Comparison of ENCODE assay signal across 28 cellular contexts in genomic region chr3:98528474-98529346, GRCh38. TPM values are rescaled to one million over a fixed set of nuclear protein-coding genes. Genes with fewer than 3 reads are reported as not detected.
DNase-seq lines count a peak whose midpoint lies in the region; ATAC-seq and TF ChIP-seq lines count a peak whose summit lies in the region.
"Had no signal": no experiment of that assay in that cellular context is flagged by ENCODE, and none has a peak within 500 bp of the region (broad histone marks: within the 10 kb centered on the region; RNA-seq: fewer than 3 reads in every experiment).

No MANE protein-coding gene starts in this region.

- no peaks in the 10 kb centered on the region for H3K9me2 ChIP-seq in OCI-LY7 (ENCODE audit: insufficient read depth, low read length)

- BruUV-seq in OCI-LY7 (replicated peaks; lab: Mats Ljungman, UMichigan), result no TSS peak

- no peaks in the 10 kb centered on the region for H3K27me3 ChIP-seq in endodermal cell (ENCODE audit: control insufficient read depth, insufficient read depth, low read length, poor library complexity, severe bottlenecking)
- H3K27me3 ChIP-seq in transverse colon, result no peaks in the 10 kb centered on the region
- H3K27me3 ChIP-seq: Peyer's patch, sigmoid colon had no signal

- peaks cover 47% of the 10 kb centered on the region for H3K4me1 ChIP-seq in OCI-LY7 (ENCODE audit: insufficient read depth, low read length, poor library complexity, severe bottlenecking)
- peaks cover 4% of the 10 kb centered on the region for H3K4me1 ChIP-seq in endodermal cell (ENCODE audit: control insufficient read depth, insufficient read depth, low read length)
- H3K4me1 ChIP-seq in transverse colon, result no peaks in the 10 kb centered on the region
- H3K4me1 ChIP-seq: Peyer's patch, sigmoid colon had no signal

- peak overlapping the region; percentile 22; the same call in 1 of the 2 replicates for H3K4me2 ChIP-seq in OCI-LY7 (ENCODE audit: low read length)

- no peak overlapping the region for H3K4me3 Mint-ChIP-seq in activated naive CD4-positive, alpha-beta T cell treated with anti-CD3 and anti-CD28 coated beads, Interleukin-2, amount 50 U/mL, for 24 hours
- H3K4me3 Mint-ChIP-seq in activated naive CD4-positive, alpha-beta T cell treated with anti-CD3 and anti-CD28 coated beads, Interleukin-2, amount 10 ng/mL, durations not matched to agents 7 days and 5 days, result no peak overlapping the region
- H3K4me3 Mint-ChIP-seq in endodermal cell, result no peak overlapping the region
- H3K4me3 Mint-ChIP-seq: H9 had no signal

- peaks cover 21% of the 10 kb centered on the region for H3K79me2 ChIP-seq in OCI-LY7 (ENCODE audit: insufficient read depth, low read depth, low read length)

- no peaks in the 10 kb centered on the region for H3K4me1 Mint-ChIP-seq in activated naive CD4-positive, alpha-beta T cell treated with anti-CD3 and anti-CD28 coated beads, Interleukin-2, amount 50 U/mL, for 24 hours
- H3K4me1 Mint-ChIP-seq in activated naive CD4-positive, alpha-beta T cell treated with anti-CD3 and anti-CD28 coated beads, Interleukin-2, amount 10 ng/mL, durations not matched to agents 7 days and 5 days, result peaks cover 70% of the 10 kb centered on the region
- H3K4me1 Mint-ChIP-seq in endodermal cell, result peaks cover 31% of the 10 kb centered on the region

- in situ Hi-C loops in transverse colon (cut with MboI; ENCODE audit: low pct_ligation_motif_present in 1 of 4, low pct_unique_long_range_greater_than_20kb in 1 of 4, low sequenced_read_pairs in 3 of 4), result no loop called here

- H3K9ac ChIP-seq in endodermal cell (ENCODE audit: extremely low read depth, low read length, poor library complexity, severe bottlenecking), result no peak overlapping the region

- no peaks in the 10 kb centered on the region for H3K36me3 Mint-ChIP-seq in activated naive CD4-positive, alpha-beta T cell treated with anti-CD3 and anti-CD28 coated beads, Interleukin-2, amount 50 U/mL, for 24 hours
- peaks cover 45% of the 10 kb centered on the region for H3K36me3 Mint-ChIP-seq in activated naive CD4-positive, alpha-beta T cell treated with anti-CD3 and anti-CD28 coated beads, Interleukin-2, amount 10 ng/mL, durations not matched to agents 7 days and 5 days
- no peaks in the 10 kb centered on the region for H3K36me3 Mint-ChIP-seq in endodermal cell (ENCODE audit: low read depth)

- CTCF ChIA-PET in activated naive CD4-positive, alpha-beta T cell treated with anti-CD3 and anti-CD28 coated beads, Interleukin-2, amount 10 ng/mL, durations not matched to agents 7 days and 5 days (lab: Charles Lee), result no interaction called here
- CTCF ChIA-PET in OCI-LY7 (lab: Charles Lee; ENCODE audit: unreplicated experiment), result no interaction called here

- DNase-seq in activated naive CD4-positive, alpha-beta T cell treated with anti-CD3 and anti-CD28 coated beads, Interleukin-2, amount 10 ng/mL, durations not matched to agents 7 days and 5 days, result no peak
- DNase-seq in OCI-LY7 (ENCODE audit: low spot score) (no peak), endodermal cell (peak; percentile 69), transverse colon (no peak), A172 (ENCODE audit: low spot score) (no peak), cerebellar nuclear complex (lab: John Stamatoyannopoulos, UW) (no peak)
- DNase-seq: activated naive CD4-positive, alpha-beta T cell treated with Interleukin-2 at 50 U/mL for 16 hours; aorta; caudate nucleus; H9; Karpas-422; kidney; NCI-H1048; NCI-H1930; Peyer's patch; sigmoid colon had no signal

- no peak for TF ChIP-seq EP300 in transverse colon (IDR thresholded peaks at IDR 0.05; ENCODE audit: low read depth)

- peak overlapping the region; percentile 73; the same call in 1 of the 2 replicates for H2AFZ ChIP-seq in OCI-LY7 (ENCODE audit: low read length)

- H3K36me3 ChIP-seq in OCI-LY7 (ENCODE audit: insufficient read depth, low read length) (no peaks in the 10 kb centered on the region), endodermal cell (ENCODE audit: control insufficient read depth, insufficient read depth, low read length) (no peaks in the 10 kb centered on the region), transverse colon (no peaks in the 10 kb centered on the region)
- H3K36me3 ChIP-seq: Peyer's patch, sigmoid colon, thoracic aorta had no signal

- intact Hi-C loops in OCI-LY7 (cut with micrococcal nuclease; ENCODE audit: unreplicated experiment), result no loop called here
- intact Hi-C loops in transverse colon (cut with DNase I; ENCODE audit: low total_unique reads), result no loop called here

- TF ChIP-seq POLR2A in transverse colon (IDR thresholded peaks at IDR 0.05), result no peak

- no peaks in the 10 kb centered on the region for H3K27me3 Mint-ChIP-seq in activated naive CD4-positive, alpha-beta T cell treated with anti-CD3 and anti-CD28 coated beads, Interleukin-2, amount 50 U/mL, for 24 hours
- H3K27me3 Mint-ChIP-seq in activated naive CD4-positive, alpha-beta T cell treated with anti-CD3 and anti-CD28 coated beads, Interleukin-2, amount 10 ng/mL, durations not matched to agents 7 days and 5 days, result no peaks in the 10 kb centered on the region
- no peaks in the 10 kb centered on the region for H3K27me3 Mint-ChIP-seq in endodermal cell (ENCODE audit: insufficient read depth)

- H3K27ac ChIP-seq in OCI-LY7 (ENCODE audit: low read depth, low read length, poor library complexity, severe bottlenecking) (no peak overlapping the region), endodermal cell (ENCODE audit: low read depth, low read length) (no peak overlapping the region), transverse colon (peak overlapping the region in 3 of 4 donors; percentile 36 to 49 (median 37))
- H3K27ac ChIP-seq: C4-2B, sigmoid colon, thoracic aorta had no signal

- no peaks in the 10 kb centered on the region for H3K9me3 ChIP-seq in OCI-LY7 (ENCODE audit: low read length)
- H3K9me3 ChIP-seq in endodermal cell (ENCODE audit: control insufficient read depth, low read length), result no peaks in the 10 kb centered on the region
- no peaks in the 10 kb centered on the region for H3K9me3 ChIP-seq in transverse colon
- H3K9me3 ChIP-seq: Peyer's patch, sigmoid colon, thoracic aorta had no signal

- POLR2A ChIA-PET in OCI-LY7 (lab: Charles Lee), result interaction anchor here (0.5 to 1.5 kb wide), 5 partner anchors 8 to 35 kb away, joined by 4 to 5 read pairs (median 4); no protein-coding TSS in a partner anchor

- WGBS in endodermal cell (ENCODE audit: insufficient coverage in 1 of 2, insufficient read length in 1 of 2), 2 experiments, result 17 to 65% methylated on average over 1 to 4 of the region's 4 CpGs
- 28 to 29% methylated on average over 2 to 4 of the region's 4 CpGs for WGBS in transverse colon (ENCODE audit: low coverage in 1 of 2), 2 donors

- no peaks in the 10 kb centered on the region for H4K20me1 ChIP-seq in OCI-LY7 (ENCODE audit: insufficient read depth, low read length)

- no peak overlapping the region for H3K4me3 ChIP-seq in OCI-LY7 (ENCODE audit: low read depth, low read length, poor library complexity, severe bottlenecking)
- H3K4me3 ChIP-seq in endodermal cell (ENCODE audit: low read length), result peak overlapping the region; percentile 36
- no peak overlapping the region for H3K4me3 ChIP-seq in transverse colon
- H3K4me3 ChIP-seq: Peyer's patch, sigmoid colon, thoracic aorta had no signal

- peak overlapping the region; percentile 17 for H3K27ac Mint-ChIP-seq in activated naive CD4-positive, alpha-beta T cell treated with anti-CD3 and anti-CD28 coated beads, Interleukin-2, amount 50 U/mL, for 24 hours
- H3K27ac Mint-ChIP-seq in activated naive CD4-positive, alpha-beta T cell treated with anti-CD3 and anti-CD28 coated beads, Interleukin-2, amount 10 ng/mL, durations not matched to agents 7 days and 5 days, result no peak overlapping the region
- H3K27ac Mint-ChIP-seq in endodermal cell, result no peak overlapping the region
- H3K27ac Mint-ChIP-seq: H9 had no signal

- ATAC-seq in GM21723 (IDR thresholded peaks at IDR 0.05; ENCODE audit: unreplicated experiment), result no peak
- ATAC-seq: activated CD4-positive, CD25-positive, alpha-beta regulatory T cell treated with anti-CD3 and anti-CD28 coated beads, Interleukin-2, amount 50 U/mL, for 24 hours; stimulated activated effector memory CD8-positive, alpha-beta T cell treated with anti-CD3 and anti-CD28 coated beads, Interleukin-12 subunit alpha, Interleukin-12 subunit beta, amount 100 ng/mL, for 72 hours had no signal

- TF ChIP-seq CTCF in OCI-LY7 (conservative IDR thresholded peaks at IDR 0.05; ENCODE audit: low read length), result no peak
- TF ChIP-seq CTCF in endodermal cell (conservative IDR thresholded peaks at IDR 0.05), result no peak
- no peak for TF ChIP-seq CTCF in transverse colon (IDR thresholded peaks at IDR 0.05)

- no peaks in the 10 kb centered on the region for H3K9me3 Mint-ChIP-seq in activated naive CD4-positive, alpha-beta T cell treated with anti-CD3 and anti-CD28 coated beads, Interleukin-2, amount 50 U/mL, for 24 hours
- H3K9me3 Mint-ChIP-seq in activated naive CD4-positive, alpha-beta T cell treated with anti-CD3 and anti-CD28 coated beads, Interleukin-2, amount 10 ng/mL, durations not matched to agents 7 days and 5 days, result peaks cover 11% of the 10 kb centered on the region
- H3K9me3 Mint-ChIP-seq in endodermal cell, result no peaks in the 10 kb centered on the region
- H3K9me3 Mint-ChIP-seq: H9; stimulated activated effector memory CD8-positive, alpha-beta T cell treated with anti-CD3 and anti-CD28 coated beads, Interleukin-12 subunit alpha, Interleukin-12 subunit beta, amount 100 ng/mL, for 72 hours had no signal

RNA-seq across cellular contexts. Expression of gene GPR15, which starts 3.1 kb away (rescaled TPM):
- total RNA-seq in OCI-LY7 (2014; rRNA removed; shearing (Covaris generic)), result 18.8 and 32.0 TPM in 2 replicates
- 29.8 and 42.6 TPM in 2 replicates for total RNA-seq in OCI-LY7 (2022)
- not detected for total RNA-seq in endodermal cell
- not detected for polyA plus RNA-seq in endodermal cell (2013, experiment 1 of 2)
- polyA plus RNA-seq in endodermal cell (2013, experiment 2 of 2), result not detected
- total RNA-seq in transverse colon, result 10 to 100 TPM in 1 of 4 donors, 1 to 10 TPM in 2, under 1 TPM in 1; 0.60 to 11.7 (median 5.5) TPM
- total RNA-seq in A172 (2014; rRNA removed; shearing (Covaris generic)), result not detected in 2 replicates
- total RNA-seq: aorta, frontal cortex, H9, HT-29, kidney, osteocyte, SK-MEL-5, thoracic aorta had no signal
- polyA plus RNA-seq: AG04450, aorta had no signal

RNA-seq across cellular contexts. Expression of gene CLDND1, which starts 6.0 kb away (rescaled TPM):
- 70.7 and 78.0 TPM in 2 replicates for total RNA-seq in OCI-LY7 (2014; rRNA removed; shearing (Covaris generic))
- total RNA-seq in OCI-LY7 (2022), result 80.4 and 87.8 TPM in 2 replicates
- total RNA-seq in endodermal cell, result 100 to 1,000 TPM in 1 of 2 donors, 10 to 100 TPM in 1; 97.7 to 106 TPM
- polyA plus RNA-seq in endodermal cell (2013, experiment 1 of 2), result 117 TPM
- polyA plus RNA-seq in endodermal cell (2013, experiment 2 of 2), result 105 TPM
- total RNA-seq in transverse colon, result 100 to 1,000 TPM; 105 to 202 (median 162) TPM
- 140 and 166 TPM in 2 replicates for total RNA-seq in A172 (2014; rRNA removed; shearing (Covaris generic))

RNA-seq across cellular contexts. Expression of gene OR5K2, which starts 31.2 kb away (rescaled TPM):
- total RNA-seq in OCI-LY7 (2014; rRNA removed; shearing (Covaris generic)), result not detected in 2 replicates
- total RNA-seq in OCI-LY7 (2022) (not detected in 2 replicates), endodermal cell (not detected), transverse colon (not detected)
- not detected for polyA plus RNA-seq in endodermal cell (2013, experiment 1 of 2)
- polyA plus RNA-seq in endodermal cell (2013, experiment 2 of 2), result not detected
- not detected in 2 replicates for total RNA-seq in A172 (2014; rRNA removed; shearing (Covaris generic))
- total RNA-seq: aorta, frontal cortex, H9, HT-29, kidney, osteocyte, Peyer's patch, sigmoid colon, SK-MEL-5, thoracic aorta had no signal
- polyA plus RNA-seq: AG04450, aorta, esophagus, sigmoid colon had no signal

Comparison
In these comparisons a context has a peak if more than half of its experiments do, and no peak if none do; other contexts are left out.
1. H3K27ac ChIP-seq: peak in transverse colon (3 of 4); none in OCI-LY7 (single experiment) and endodermal cell (single experiment).